9 cellular contexts compared by ENCODE assay signal in the genomic region with DNA sequence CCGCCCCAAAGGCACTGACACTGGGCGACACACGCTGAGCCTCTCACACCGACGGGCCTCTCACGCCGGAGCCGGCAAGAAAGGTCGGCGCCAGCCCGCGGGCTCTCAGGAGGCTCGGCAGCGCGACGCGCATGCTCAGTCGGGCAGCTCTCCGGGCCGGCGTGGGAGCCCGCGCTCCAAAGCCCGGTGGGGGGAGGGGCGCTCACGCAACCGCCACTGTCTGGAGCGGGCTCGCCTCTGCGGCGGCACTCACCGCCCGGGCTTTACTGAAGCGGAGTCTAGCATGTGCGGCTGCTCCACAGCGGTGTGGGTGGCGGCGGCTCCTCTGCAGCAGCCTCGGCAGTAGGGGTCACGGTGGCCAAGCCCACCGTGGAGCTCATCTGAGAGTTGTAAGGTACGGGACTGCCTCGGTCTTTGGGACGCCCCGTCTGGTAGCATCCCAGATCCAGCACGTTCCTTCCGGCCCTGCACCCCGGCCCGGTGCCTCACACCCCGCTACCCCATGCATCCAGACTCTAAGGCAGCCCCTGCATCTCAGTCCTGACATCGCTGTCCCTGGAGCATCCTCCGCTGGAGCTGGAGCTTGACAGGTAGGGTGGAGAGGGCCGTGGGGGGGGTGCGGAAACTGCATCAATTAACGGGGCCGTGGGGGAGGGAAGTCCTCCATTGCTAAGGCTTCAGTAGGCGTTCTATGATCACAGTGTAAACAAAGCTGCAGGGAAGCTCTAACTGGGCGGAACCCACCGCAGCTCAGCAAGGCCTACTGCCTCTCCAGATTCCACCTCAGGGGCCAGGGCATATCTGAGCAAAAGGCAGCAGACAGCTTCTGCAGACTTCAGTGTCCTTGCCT. TPM values are rescaled to one million over a fixed set of nuclear protein-coding genes. Genes with fewer than 3 reads are reported as not detected.
DNase-seq lines count a peak whose midpoint lies in the region; ATAC-seq and TF ChIP-seq lines count a peak whose summit lies in the region.
"Not testable (repeated sequence)": the region's sequence is repeated elsewhere in the genome, so short reads cannot be mapped to it uniquely, and the experiment has no call there.
"Had no signal": no experiment of that assay in that cellular context is flagged by ENCODE, and none has a peak within 500 bp of the region (broad histone marks: within the 10 kb centered on the region; RNA-seq: fewer than 3 reads in every experiment).

No MANE protein-coding gene starts in this region.

- H3K36me3 ChIP-seq in DND-41 (ENCODE audit: insufficient read depth, low read length); GM23338 (ENCODE audit: insufficient read depth); gastroesophageal sphincter; osteoblast (ENCODE audit: insufficient read depth, low read length): not testable (repeated sequence)

- H3K9me2 ChIP-seq in GM23338 (ENCODE audit: insufficient read depth), result not testable (repeated sequence)

- not testable (repeated sequence) for H3F3A ChIP-seq in GM23338 (replicated peaks; ENCODE audit: low read depth)

- not testable (repeated sequence) for H3K9me3 Mint-ChIP-seq in GM23338; stimulated activated memory B cell treated with anti-CD40 and anti-IgM and Interleukin-4, amounts not matched to agents 10 μg/mL and 1 μg/mL and 100 μg/mL, for 72 hours

- H3K27me3 Mint-ChIP-seq in GM23338 (ENCODE audit: insufficient read depth, low read depth, poor library complexity); stimulated activated memory B cell treated with anti-CD40 and anti-IgM and Interleukin-4, amounts not matched to agents 10 μg/mL and 1 μg/mL and 100 μg/mL, for 72 hours: not testable (repeated sequence)

- not testable (repeated sequence) for H3K9me3 ChIP-seq in DND-41 (ENCODE audit: insufficient read depth, low read length, severe bottlenecking); gastroesophageal sphincter; osteoblast (ENCODE audit: low read depth, low read length)

- peaks cover 23% of the 10 kb centered on the region for H3K79me2 ChIP-seq in DND-41 (ENCODE audit: insufficient read depth, low read length)
- not testable (repeated sequence) for H3K79me2 ChIP-seq in GM23338 (replicated peaks; ENCODE audit: insufficient read depth); osteoblast (ENCODE audit: insufficient read depth, low read length)

- not testable (repeated sequence) for TF ChIP-seq CTCF in DND-41 (IDR thresholded peaks at IDR 0.05; ENCODE audit: borderline replicate concordance, extremely low read depth, low read length, poor library complexity, severe bottlenecking); GM23338 (conservative IDR thresholded peaks at IDR 0.05; ENCODE audit: low read depth in 2 of 2); gastroesophageal sphincter (IDR thresholded peaks at IDR 0.05); osteoblast (IDR thresholded peaks at IDR 0.05; ENCODE audit: extremely low read depth, low read depth, low read length)

- H4K20me1 ChIP-seq in DND-41 (ENCODE audit: insufficient read depth, low read length); GM23338 (replicated peaks; ENCODE audit: insufficient read depth); osteoblast (ENCODE audit: insufficient read depth, low read length): not testable (repeated sequence)

- ATAC-seq in DND-41 (ENCODE audit: insufficient read depth, low read depth) (peak; percentile 85), GM23338 (peak; percentile 90), gastroesophageal sphincter (peak; percentile 90)
- peak; percentile 97 for ATAC-seq in stimulated activated memory B cell treated with anti-CD40 and anti-IgM and Interleukin-4, amounts not matched to agents 10 μg/mL and 1 μg/mL and 100 μg/mL, for 72 hours

- WGBS in gastroesophageal sphincter (ENCODE audit: low coverage in 1 of 2), 2 donors, result no CpG with 5 or more reads among the region's 59 CpGs

- H3K4me1 Mint-ChIP-seq in GM23338, result not testable (repeated sequence)
- H3K4me1 Mint-ChIP-seq in stimulated activated memory B cell treated with anti-CD40 and anti-IgM and Interleukin-4, amounts not matched to agents 10 μg/mL and 1 μg/mL and 100 μg/mL, for 72 hours, result peaks cover 28% of the 10 kb centered on the region

- H3K4me2 ChIP-seq in DND-41 (ENCODE audit: insufficient read depth, low read length) (peak overlapping the region; percentile 70), GM23338 (peak overlapping the region; percentile 68; the same call in 1 of the 2 replicates), osteoblast (ENCODE audit: insufficient read depth, low read length) (peak overlapping the region; percentile 74)

- not testable (repeated sequence) for H3K36me3 Mint-ChIP-seq in GM23338 (ENCODE audit: low read depth); stimulated activated memory B cell treated with anti-CD40 and anti-IgM and Interleukin-4, amounts not matched to agents 10 μg/mL and 1 μg/mL and 100 μg/mL, for 72 hours

- not testable (repeated sequence) for TF ChIP-seq EP300 in gastroesophageal sphincter (IDR thresholded peaks at IDR 0.05)

- peak overlapping the region; percentile 40; the same call in 2 of the 3 replicates for H3K4me3 Mint-ChIP-seq in GM23338
- H3K4me3 Mint-ChIP-seq in stimulated activated memory B cell treated with anti-CD40 and anti-IgM and Interleukin-4, amounts not matched to agents 10 μg/mL and 1 μg/mL and 100 μg/mL, for 72 hours, result peak overlapping the region; percentile 79

- H3K27ac ChIP-seq in DND-41 (ENCODE audit: low read length) (peak overlapping the region; percentile 78), gastroesophageal sphincter (peak overlapping the region in 3 of 4 donors; percentile 51 to 75 (median 55))
- not testable (repeated sequence) for H3K27ac ChIP-seq in GM23338 (ENCODE audit: low read depth); osteoblast (ENCODE audit: low read depth, low read length)

- DNase-seq in DND-41, result peak; percentile 77
- peak; percentile 40 for DNase-seq in GM23338 (ENCODE audit: low spot score)
- peak; percentile 41 for DNase-seq in LoVo (ENCODE audit: low spot score)
- DNase-seq in T follicular helper cell (ENCODE audit: low read depth), result peak; percentile 56
- DNase-seq in activated naive CD4-positive, alpha-beta T cell treated with Interleukin-2 at 50 U/mL for 16 hours, result peak; percentile 62
- DNase-seq in osteoblast (ENCODE audit: insufficient read length, low spot score, missing footprints), result not testable (repeated sequence)

- H3K4me3 ChIP-seq in DND-41 (ENCODE audit: low read depth in 1 of 2, low read length in 2 of 2) (peak overlapping the region; percentile 16 to 65; a peak in 3 of 4 replicates), GM23338 (peak overlapping the region; percentile 50), gastroesophageal sphincter (peak overlapping the region; percentile 32 to 47), osteoblast (ENCODE audit: insufficient read depth, low read length) (peak overlapping the region; percentile 66)

- peaks cover 44% of the 10 kb centered on the region for H3K4me1 ChIP-seq in DND-41 (ENCODE audit: insufficient read depth, low read length)
- H3K4me1 ChIP-seq in GM23338 (ENCODE audit: insufficient read depth); osteoblast (ENCODE audit: insufficient read depth, low read length): not testable (repeated sequence)
- peaks cover 0 to 30% (median 0%) of the 10 kb centered on the region in 3 donors for H3K4me1 ChIP-seq in gastroesophageal sphincter

- TF ChIP-seq POLR2A in gastroesophageal sphincter (IDR thresholded peaks at IDR 0.05), result not testable (repeated sequence)

- H2AFZ ChIP-seq in DND-41 (ENCODE audit: low read depth, low read length) (peak overlapping the region; percentile 73), osteoblast (ENCODE audit: low read length) (peak overlapping the region; percentile 86)
- H2AFZ ChIP-seq in GM23338, result not testable (repeated sequence)

- not testable (repeated sequence) for H3K27me3 ChIP-seq in DND-41 (ENCODE audit: insufficient read depth, low read length, poor library complexity); GM23338 (ENCODE audit: insufficient read depth); gastroesophageal sphincter; osteoblast (ENCODE audit: insufficient read depth, low read length)

- not testable (repeated sequence) for H3K27ac Mint-ChIP-seq in GM23338
- peak overlapping the region; percentile 79 for H3K27ac Mint-ChIP-seq in stimulated activated memory B cell treated with anti-CD40 and anti-IgM and Interleukin-4, amounts not matched to agents 10 μg/mL and 1 μg/mL and 100 μg/mL, for 72 hours

- peak overlapping the region; percentile 64 for H3K9ac ChIP-seq in DND-41 (ENCODE audit: low read depth, low read length)

RNA-seq across cellular contexts. Expression of gene DHRS4L2, which starts 18.4 kb away (rescaled TPM):
- 6.2 and 6.7 TPM in 2 replicates for total RNA-seq in GM23338 (2014; rRNA removed; shearing (Covaris generic))
- 12.9 and 14.3 TPM in 2 replicates for polyA plus RNA-seq in GM23338 (2016; fragmentation: Nextera tagmentation; extraction: Ambion mirVana)
- total RNA-seq in gastroesophageal sphincter (10 to 100 TPM in 3 of 4 donors, 1 to 10 TPM in 1; 5.9 to 25.3 (median 16.7) TPM), osteoblast (9.0 and 9.7 TPM in 2 replicates)

RNA-seq across cellular contexts. Expression of gene CARMIL3, which starts 44.7 kb away (rescaled TPM):
- 9.7 and 11.8 TPM in 2 replicates for total RNA-seq in GM23338 (2014; rRNA removed; shearing (Covaris generic))
- polyA plus RNA-seq in GM23338 (2016; fragmentation: Nextera tagmentation; extraction: Ambion mirVana), result 3.7 and 3.8 TPM in 2 replicates
- total RNA-seq in gastroesophageal sphincter, result under 1 TPM in 3 of 4 donors, not detected in 1; 0.12 to 0.47 (median 0.17) TPM
- not detected in 2 replicates for total RNA-seq in osteoblast
- total RNA-seq: ascending aorta had no signal

RNA-seq across cellular contexts. Expression of gene DHRS4, which starts 53.5 kb away (rescaled TPM):
- total RNA-seq in GM23338 (2014; rRNA removed; shearing (Covaris generic)), result 15.1 and 16.6 TPM in 2 replicates
- polyA plus RNA-seq in GM23338 (2016; fragmentation: Nextera tagmentation; extraction: Ambion mirVana), result 16.7 and 18.4 TPM in 2 replicates
- 10 to 100 TPM; 30.4 to 55.9 (median 37.1) TPM for total RNA-seq in gastroesophageal sphincter
- total RNA-seq in osteoblast, result 31.5 and 36.5 TPM in 2 replicates
